Comparison of ENCODE assay signal across 1 cellular context in the genomic region with DNA sequence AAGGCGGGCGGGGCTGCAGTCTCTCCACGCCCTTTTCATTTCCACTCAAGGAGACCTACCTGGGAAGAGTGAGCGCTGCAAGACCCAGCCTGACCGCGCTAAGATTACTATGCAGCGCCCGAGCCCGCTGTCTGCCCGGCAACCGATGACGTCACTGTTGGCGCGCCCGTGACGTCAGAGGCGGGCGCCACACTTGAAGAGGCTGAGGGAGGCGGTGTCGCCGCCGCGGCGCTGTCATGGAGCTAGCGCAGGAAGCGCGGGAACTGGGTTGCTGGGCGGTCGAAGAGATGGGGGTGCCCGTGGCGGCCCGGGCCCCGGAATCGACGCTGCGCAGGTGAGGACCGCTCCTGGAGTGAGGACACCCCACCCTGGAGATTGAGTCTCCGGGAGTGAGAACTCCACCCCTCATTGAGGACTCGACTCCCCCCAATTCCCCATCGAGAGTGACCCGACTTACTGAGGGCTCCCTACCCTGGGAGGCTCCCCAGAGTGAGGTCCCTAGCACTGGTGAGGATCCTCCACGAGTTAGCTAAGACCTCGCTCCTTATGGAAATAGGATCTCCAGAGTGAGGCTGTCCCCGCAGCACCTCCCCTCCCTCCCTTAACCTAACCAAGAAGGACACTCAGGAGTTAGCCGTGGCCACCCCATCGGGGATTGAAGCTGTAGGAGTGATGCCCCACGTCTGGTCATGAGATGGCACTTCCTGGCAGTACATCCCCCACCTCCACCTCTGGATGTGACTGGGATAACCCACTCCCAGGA.
TF ChIP-seq lines count a peak whose summit lies in the region.

A gene with protein sequence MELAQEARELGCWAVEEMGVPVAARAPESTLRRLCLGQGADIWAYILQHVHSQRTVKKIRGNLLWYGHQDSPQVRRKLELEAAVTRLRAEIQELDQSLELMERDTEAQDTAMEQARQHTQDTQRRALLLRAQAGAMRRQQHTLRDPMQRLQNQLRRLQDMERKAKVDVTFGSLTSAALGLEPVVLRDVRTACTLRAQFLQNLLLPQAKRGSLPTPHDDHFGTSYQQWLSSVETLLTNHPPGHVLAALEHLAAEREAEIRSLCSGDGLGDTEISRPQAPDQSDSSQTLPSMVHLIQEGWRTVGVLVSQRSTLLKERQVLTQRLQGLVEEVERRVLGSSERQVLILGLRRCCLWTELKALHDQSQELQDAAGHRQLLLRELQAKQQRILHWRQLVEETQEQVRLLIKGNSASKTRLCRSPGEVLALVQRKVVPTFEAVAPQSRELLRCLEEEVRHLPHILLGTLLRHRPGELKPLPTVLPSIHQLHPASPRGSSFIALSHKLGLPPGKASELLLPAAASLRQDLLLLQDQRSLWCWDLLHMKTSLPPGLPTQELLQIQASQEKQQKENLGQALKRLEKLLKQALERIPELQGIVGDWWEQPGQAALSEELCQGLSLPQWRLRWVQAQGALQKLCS (plus strand): TSS at position 177 of the 763 bp plus-strand sequence. CDS start 60 bp downstream, at position 237.

TF ChIP-seq in K562, 482 proteins besides CTCF, POLR2A, EP300 and RAD21 (continued from another document):
- TF ChIP-seq, protein P1, sequence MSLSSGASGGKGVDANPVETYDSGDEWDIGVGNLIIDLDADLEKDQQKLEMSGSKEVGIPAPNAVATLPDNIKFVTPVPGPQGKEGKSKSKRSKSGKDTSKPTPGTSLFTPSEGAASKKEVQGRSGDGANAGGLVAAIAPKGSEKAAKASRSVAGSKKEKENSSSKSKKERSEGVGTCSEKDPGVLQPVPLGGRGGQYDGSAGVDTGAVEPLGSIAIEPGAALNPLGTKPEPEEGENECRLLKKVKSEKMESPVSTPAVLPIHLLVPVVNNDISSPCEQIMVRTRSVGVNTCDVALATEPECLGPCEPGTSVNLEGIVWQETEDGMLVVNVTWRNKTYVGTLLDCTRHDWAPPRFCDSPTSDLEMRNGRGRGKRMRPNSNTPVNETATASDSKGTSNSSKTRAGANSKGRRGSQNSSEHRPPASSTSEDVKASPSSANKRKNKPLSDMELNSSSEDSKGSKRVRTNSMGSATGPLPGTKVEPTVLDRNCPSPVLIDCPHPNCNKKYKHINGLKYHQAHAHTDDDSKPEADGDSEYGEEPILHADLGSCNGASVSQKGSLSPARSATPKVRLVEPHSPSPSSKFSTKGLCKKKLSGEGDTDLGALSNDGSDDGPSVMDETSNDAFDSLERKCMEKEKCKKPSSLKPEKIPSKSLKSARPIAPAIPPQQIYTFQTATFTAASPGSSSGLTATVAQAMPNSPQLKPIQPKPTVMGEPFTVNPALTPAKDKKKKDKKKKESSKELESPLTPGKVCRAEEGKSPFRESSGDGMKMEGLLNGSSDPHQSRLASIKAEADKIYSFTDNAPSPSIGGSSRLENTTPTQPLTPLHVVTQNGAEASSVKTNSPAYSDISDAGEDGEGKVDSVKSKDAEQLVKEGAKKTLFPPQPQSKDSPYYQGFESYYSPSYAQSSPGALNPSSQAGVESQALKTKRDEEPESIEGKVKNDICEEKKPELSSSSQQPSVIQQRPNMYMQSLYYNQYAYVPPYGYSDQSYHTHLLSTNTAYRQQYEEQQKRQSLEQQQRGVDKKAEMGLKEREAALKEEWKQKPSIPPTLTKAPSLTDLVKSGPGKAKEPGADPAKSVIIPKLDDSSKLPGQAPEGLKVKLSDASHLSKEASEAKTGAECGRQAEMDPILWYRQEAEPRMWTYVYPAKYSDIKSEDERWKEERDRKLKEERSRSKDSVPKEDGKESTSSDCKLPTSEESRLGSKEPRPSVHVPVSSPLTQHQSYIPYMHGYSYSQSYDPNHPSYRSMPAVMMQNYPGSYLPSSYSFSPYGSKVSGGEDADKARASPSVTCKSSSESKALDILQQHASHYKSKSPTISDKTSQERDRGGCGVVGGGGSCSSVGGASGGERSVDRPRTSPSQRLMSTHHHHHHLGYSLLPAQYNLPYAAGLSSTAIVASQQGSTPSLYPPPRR (CRISPR knock-in tag; IDR thresholded peaks at IDR 0.05; ENCODE audit: borderline replicate concordance), result no peak
- TF ChIP-seq CBX8 (IDR thresholded peaks at IDR 0.05; ENCODE audit: borderline replicate concordance, extremely low read depth, low read depth, low read length, poor library complexity, severe bottlenecking), result no peak
- TF ChIP-seq TCF7 (IDR thresholded peaks at IDR 0.05; ENCODE audit: borderline replicate concordance), result no peak
- no peak for TF ChIP-seq SLC30A9 (CRISPR knock-in tag; IDR thresholded peaks at IDR 0.05)
- TF ChIP-seq, protein P2, sequence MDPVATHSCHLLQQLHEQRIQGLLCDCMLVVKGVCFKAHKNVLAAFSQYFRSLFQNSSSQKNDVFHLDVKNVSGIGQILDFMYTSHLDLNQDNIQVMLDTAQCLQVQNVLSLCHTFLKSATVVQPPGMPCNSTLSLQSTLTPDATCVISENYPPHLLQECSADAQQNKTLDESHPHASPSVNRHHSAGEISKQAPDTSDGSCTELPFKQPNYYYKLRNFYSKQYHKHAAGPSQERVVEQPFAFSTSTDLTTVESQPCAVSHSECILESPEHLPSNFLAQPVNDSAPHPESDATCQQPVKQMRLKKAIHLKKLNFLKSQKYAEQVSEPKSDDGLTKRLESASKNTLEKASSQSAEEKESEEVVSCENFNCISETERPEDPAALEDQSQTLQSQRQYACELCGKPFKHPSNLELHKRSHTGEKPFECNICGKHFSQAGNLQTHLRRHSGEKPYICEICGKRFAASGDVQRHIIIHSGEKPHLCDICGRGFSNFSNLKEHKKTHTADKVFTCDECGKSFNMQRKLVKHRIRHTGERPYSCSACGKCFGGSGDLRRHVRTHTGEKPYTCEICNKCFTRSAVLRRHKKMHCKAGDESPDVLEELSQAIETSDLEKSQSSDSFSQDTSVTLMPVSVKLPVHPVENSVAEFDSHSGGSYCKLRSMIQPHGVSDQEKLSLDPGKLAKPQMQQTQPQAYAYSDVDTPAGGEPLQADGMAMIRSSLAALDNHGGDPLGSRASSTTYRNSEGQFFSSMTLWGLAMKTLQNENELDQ (CRISPR knock-in tag; IDR thresholded peaks at IDR 0.05; ENCODE audit: borderline replicate concordance), result no peak
- TF ChIP-seq, protein P3, sequence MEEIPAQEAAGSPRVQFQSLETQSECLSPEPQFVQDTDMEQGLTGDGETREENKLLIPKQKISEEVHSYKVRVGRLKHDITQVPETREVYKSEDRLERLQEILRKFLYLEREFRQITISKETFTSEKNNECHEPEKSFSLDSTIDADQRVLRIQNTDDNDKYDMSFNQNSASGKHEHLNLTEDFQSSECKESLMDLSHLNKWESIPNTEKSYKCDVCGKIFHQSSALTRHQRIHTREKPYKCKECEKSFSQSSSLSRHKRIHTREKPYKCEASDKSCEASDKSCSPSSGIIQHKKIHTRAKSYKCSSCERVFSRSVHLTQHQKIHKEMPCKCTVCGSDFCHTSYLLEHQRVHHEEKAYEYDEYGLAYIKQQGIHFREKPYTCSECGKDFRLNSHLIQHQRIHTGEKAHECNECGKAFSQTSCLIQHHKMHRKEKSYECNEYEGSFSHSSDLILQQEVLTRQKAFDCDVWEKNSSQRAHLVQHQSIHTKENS (CRISPR knock-in tag; IDR thresholded peaks at IDR 0.05), result no peak
- no peak for TF ChIP-seq POLR2AphosphoS2 (IDR thresholded peaks at IDR 0.05; ENCODE audit: low read length)
- peak; percentile 100 for TF ChIP-seq JUNB (CRISPR knock-in tag; conservative IDR thresholded peaks at IDR 0.05)
- 0 out of 2 replicates have a peak, but pooled peaks have one; percentile 23 for TF ChIP-seq NR2F6 (CRISPR knock-in tag; IDR thresholded peaks at IDR 0.05)
- TF ChIP-seq, protein P4, sequence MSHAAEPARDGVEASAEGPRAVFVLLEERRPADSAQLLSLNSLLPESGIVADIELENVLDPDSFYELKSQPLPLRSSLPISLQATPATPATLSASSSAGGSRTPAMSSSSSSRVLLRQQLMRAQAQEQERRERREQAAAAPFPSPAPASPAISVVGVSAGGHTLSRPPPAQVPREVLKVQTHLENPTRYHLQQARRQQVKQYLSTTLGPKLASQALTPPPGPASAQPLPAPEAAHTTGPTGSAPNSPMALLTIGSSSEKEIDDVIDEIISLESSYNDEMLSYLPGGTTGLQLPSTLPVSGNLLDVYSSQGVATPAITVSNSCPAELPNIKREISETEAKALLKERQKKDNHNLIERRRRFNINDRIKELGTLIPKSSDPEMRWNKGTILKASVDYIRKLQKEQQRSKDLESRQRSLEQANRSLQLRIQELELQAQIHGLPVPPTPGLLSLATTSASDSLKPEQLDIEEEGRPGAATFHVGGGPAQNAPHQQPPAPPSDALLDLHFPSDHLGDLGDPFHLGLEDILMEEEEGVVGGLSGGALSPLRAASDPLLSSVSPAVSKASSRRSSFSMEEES (CRISPR knock-in tag; IDR thresholded peaks at IDR 0.05), result peak; percentile 34
- TF ChIP-seq HIVEP1 (CRISPR knock-in tag; IDR thresholded peaks at IDR 0.05), result peak; percentile 86; the same call in 1 of the 2 replicates
- TF ChIP-seq GABPB2 (CRISPR knock-in tag; conservative IDR thresholded peaks at IDR 0.05), result peak; percentile 66; the same call in 1 of the 2 replicates
- TF ChIP-seq RNF2 (IDR thresholded peaks at IDR 0.05), result 0 out of 2 replicates have a peak, but pooled peaks have one; percentile 48
- no peak for TF ChIP-seq SMARCC2 (IDR thresholded peaks at IDR 0.05; ENCODE audit: low read depth)
- no peak for TF ChIP-seq CBX5 (IDR thresholded peaks at IDR 0.05; ENCODE audit: borderline replicate concordance, low read depth)
- TF ChIP-seq STAG1 (CRISPR knock-in tag; IDR thresholded peaks at IDR 0.05; ENCODE audit: borderline replicate concordance), result no peak
- TF ChIP-seq FUS (optimal IDR thresholded peaks at IDR 0.05; ENCODE audit: low read depth, low read length), result no peak
- TF ChIP-seq SIX5 (IDR thresholded peaks at IDR 0.05; ENCODE audit: borderline replicate concordance in 1 of 2, insufficient read depth in 1 of 2, low read depth in 1 of 2, low read length in 2 of 2), result no peak; a peak in 1 of 4 replicates
TF ChIP-seq in K562: peak in this region for 156.
